Comparison of ENCODE assay signal across 1 cellular context in genomic region chr1:1127551-1128451, GRCh38.
TF ChIP-seq lines count a peak whose summit lies in the region.

No MANE protein-coding gene starts in this region.

TF ChIP-seq in HepG2, 621 proteins besides CTCF, POLR2A, EP300 and RAD21 (continues in another document):
- TF ChIP-seq RBFOX2 (IDR thresholded peaks at IDR 0.05; ENCODE audit: low read depth, low read length) (0 out of 2 replicates have a peak, but pooled peaks have one; percentile 48), ZBTB21 (CRISPR knock-in tag; IDR thresholded peaks at IDR 0.05) (no peak), ZNF737 (CRISPR knock-in tag; IDR thresholded peaks at IDR 0.05; ENCODE audit: borderline replicate concordance) (no peak), ZNF567 (CRISPR knock-in tag; IDR thresholded peaks at IDR 0.05; ENCODE audit: borderline replicate concordance) (0 out of 2 replicates have a peak, but pooled peaks have one; percentile 16), ZBTB46 (CRISPR knock-in tag; IDR thresholded peaks at IDR 0.05; ENCODE audit: borderline replicate concordance) (no peak), NRL (CRISPR knock-in tag; IDR thresholded peaks at IDR 0.05; ENCODE audit: borderline replicate concordance) (peak; percentile 69; the same call in 1 of the 2 replicates), POGK (CRISPR knock-in tag; conservative IDR thresholded peaks at IDR 0.05) (0 out of 2 replicates have a peak, but pooled peaks have one; percentile 31), ZFP41 (CRISPR knock-in tag; IDR thresholded peaks at IDR 0.05; ENCODE audit: borderline replicate concordance) (no peak), PPARG (CRISPR knock-in tag; conservative IDR thresholded peaks at IDR 0.05) (no peak), NFIB (CRISPR knock-in tag; IDR thresholded peaks at IDR 0.05; ENCODE audit: borderline replicate concordance) (0 out of 2 replicates have a peak, but pooled peaks have one; percentile 53), U2AF2 (IDR thresholded peaks at IDR 0.05; ENCODE audit: low read depth, low read length) (no peak), BORCS8-MEF2B (CRISPR knock-in tag; IDR thresholded peaks at IDR 0.05) (peak; percentile 29; the same call in 1 of the 2 replicates), ZNF816 (CRISPR knock-in tag; IDR thresholded peaks at IDR 0.05; ENCODE audit: borderline replicate concordance) (peak; percentile 21; the same call in 1 of the 2 replicates), ZFYVE20 (CRISPR knock-in tag; IDR thresholded peaks at IDR 0.05; ENCODE audit: borderline replicate concordance, low read depth) (no peak), KLF9 (CRISPR knock-in tag; IDR thresholded peaks at IDR 0.05; ENCODE audit: low read depth) (no peak), EEA1 (CRISPR knock-in tag; IDR thresholded peaks at IDR 0.05; ENCODE audit: borderline replicate concordance) (peak; percentile 14; the same call in 1 of the 2 replicates), ZNF280B (CRISPR knock-in tag; IDR thresholded peaks at IDR 0.05; ENCODE audit: borderline replicate concordance) (peak; percentile 25; the same call in 1 of the 2 replicates), MYC (CRISPR knock-in tag; IDR thresholded peaks at IDR 0.05; ENCODE audit: borderline replicate concordance) (peak; percentile 29; the same call in 1 of the 2 replicates), PLRG1 (conservative IDR thresholded peaks at IDR 0.05) (no peak), RBM39 (IDR thresholded peaks at IDR 0.05; ENCODE audit: low read depth, low read length, poor library complexity, severe bottlenecking) (peak; percentile 3), AGO2 (optimal IDR thresholded peaks at IDR 0.05; ENCODE audit: low read depth, low read length) (peak; percentile 59), PBX3 (CRISPR knock-in tag; IDR thresholded peaks at IDR 0.05; ENCODE audit: borderline replicate concordance) (no peak), WIZ (CRISPR knock-in tag; IDR thresholded peaks at IDR 0.05) (peak; percentile 11; the same call in 1 of the 2 replicates), ZNF20 (CRISPR knock-in tag; IDR thresholded peaks at IDR 0.05) (no peak), ZNF687 (CRISPR knock-in tag; IDR thresholded peaks at IDR 0.05) (peak; percentile 74), HBP1 (CRISPR knock-in tag; IDR thresholded peaks at IDR 0.05; ENCODE audit: low read depth) (no peak), HOXA5 (CRISPR knock-in tag; IDR thresholded peaks at IDR 0.05) (0 out of 2 replicates have a peak, but pooled peaks have one; percentile 43), ZFX (CRISPR knock-in tag; IDR thresholded peaks at IDR 0.05; ENCODE audit: low read depth) (peak; percentile 76), ZNF792 (CRISPR knock-in tag; IDR thresholded peaks at IDR 0.05) (peak; percentile 1; the same call in 1 of the 2 replicates), ZSCAN21 (CRISPR knock-in tag; IDR thresholded peaks at IDR 0.05; ENCODE audit: borderline replicate concordance) (peak; percentile 37; the same call in 1 of the 2 replicates), ZNF724P (CRISPR knock-in tag; IDR thresholded peaks at IDR 0.05; ENCODE audit: borderline replicate concordance) (no peak), MXD1 (CRISPR knock-in tag; IDR thresholded peaks at IDR 0.05) (0 out of 2 replicates have a peak, but pooled peaks have one; percentile 29), HOXD1 (CRISPR knock-in tag; IDR thresholded peaks at IDR 0.05) (no peak), MTERF4 (CRISPR knock-in tag; IDR thresholded peaks at IDR 0.05) (0 out of 2 replicates have a peak, but pooled peaks have one; percentile 25), ZNF841 (CRISPR knock-in tag; IDR thresholded peaks at IDR 0.05; ENCODE audit: borderline replicate concordance) (no peak), ZBTB10 (CRISPR knock-in tag; IDR thresholded peaks at IDR 0.05; ENCODE audit: borderline replicate concordance) (peak; percentile 20; the same call in 1 of the 2 replicates), ZNF704 (CRISPR knock-in tag; IDR thresholded peaks at IDR 0.05; ENCODE audit: borderline replicate concordance) (no peak), NONO (IDR thresholded peaks at IDR 0.05) (no peak), NONO (CRISPR knock-in tag; conservative IDR thresholded peaks at IDR 0.05) (0 out of 2 replicates have a peak, but pooled peaks have one; percentile 10), ZBTB14 (CRISPR knock-in tag; IDR thresholded peaks at IDR 0.05) (peak; percentile 32; the same call in 1 of the 2 replicates), ZSCAN22 (CRISPR knock-in tag; IDR thresholded peaks at IDR 0.05) (no peak)
